In genomic region chr15:57973534-57973933, GRCh38 we compare ENCODE assay signal across 1 cellular context.
TF ChIP-seq lines count a peak whose summit lies in the region.

No MANE protein-coding gene starts in this region.

TF ChIP-seq in H1, 55 proteins besides CTCF, POLR2A, EP300 and RAD21 (continued from another document):
- TF ChIP-seq SIN3A (conservative IDR thresholded peaks at IDR 0.05 in 1 of 2, IDR thresholded peaks at IDR 0.05 in 1 of 2; ENCODE audit: low read depth in 1 of 2, low read length in 2 of 2) (no peak), JUN (IDR thresholded peaks at IDR 0.05; ENCODE audit: low read depth, low read length) (no peak), HDAC6 (IDR thresholded peaks at IDR 0.05; ENCODE audit: low read depth, low read length) (no peak), RXRA (IDR thresholded peaks at IDR 0.05; ENCODE audit: insufficient read depth, low read depth, low read length) (no peak)
- TF ChIP-seq, protein P1, sequence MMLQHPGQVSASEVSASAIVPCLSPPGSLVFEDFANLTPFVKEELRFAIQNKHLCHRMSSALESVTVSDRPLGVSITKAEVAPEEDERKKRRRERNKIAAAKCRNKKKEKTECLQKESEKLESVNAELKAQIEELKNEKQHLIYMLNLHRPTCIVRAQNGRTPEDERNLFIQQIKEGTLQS (IDR thresholded peaks at IDR 0.05; ENCODE audit: insufficient read depth, low read depth, low read length) = no peak
- TF ChIP-seq, protein P2, sequence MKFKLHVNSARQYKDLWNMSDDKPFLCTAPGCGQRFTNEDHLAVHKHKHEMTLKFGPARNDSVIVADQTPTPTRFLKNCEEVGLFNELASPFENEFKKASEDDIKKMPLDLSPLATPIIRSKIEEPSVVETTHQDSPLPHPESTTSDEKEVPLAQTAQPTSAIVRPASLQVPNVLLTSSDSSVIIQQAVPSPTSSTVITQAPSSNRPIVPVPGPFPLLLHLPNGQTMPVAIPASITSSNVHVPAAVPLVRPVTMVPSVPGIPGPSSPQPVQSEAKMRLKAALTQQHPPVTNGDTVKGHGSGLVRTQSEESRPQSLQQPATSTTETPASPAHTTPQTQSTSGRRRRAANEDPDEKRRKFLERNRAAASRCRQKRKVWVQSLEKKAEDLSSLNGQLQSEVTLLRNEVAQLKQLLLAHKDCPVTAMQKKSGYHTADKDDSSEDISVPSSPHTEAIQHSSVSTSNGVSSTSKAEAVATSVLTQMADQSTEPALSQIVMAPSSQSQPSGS (IDR thresholded peaks at IDR 0.05; ENCODE audit: low read length) = no peak
